ENCODE assay signal across 8 cellular contexts in the genomic region with DNA sequence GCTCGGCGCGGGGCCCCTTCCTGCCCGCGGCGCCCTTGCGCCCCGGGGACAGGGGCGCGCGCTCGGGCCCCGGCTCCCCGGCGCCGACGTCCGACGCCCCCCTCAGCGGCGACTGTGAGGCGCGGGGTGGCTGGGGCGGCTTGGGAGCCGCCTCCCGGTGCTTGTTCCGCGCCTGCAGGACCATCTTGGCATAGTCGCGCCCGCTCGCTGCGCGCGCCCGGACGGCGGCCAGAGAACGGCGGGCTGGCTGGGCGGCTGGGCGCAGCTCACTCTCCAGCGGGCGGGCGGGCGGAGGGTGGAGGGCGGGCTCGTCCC. TPM values are rescaled to one million over a fixed set of nuclear protein-coding genes. Genes with fewer than 3 reads are reported as not detected.
DNase-seq lines count a peak whose midpoint lies in the region; ATAC-seq lines count a peak whose summit lies in the region.

Gene DPY19L1 (minus strand): TSS at position 275 of the 315 bp plus-strand sequence. CDS start 91 bp downstream, at position 184.

- H3K4me3 ChIP-seq in duodenal mucosa (ENCODE audit: low read depth in 1 of 2, low read length in 2 of 2) (peak within 1 kb of the TSS; percentile 82 to 83), muscle layer of duodenum (ENCODE audit: low read depth in 1 of 2, low read length in 2 of 2) (peak within 1 kb of the TSS; percentile 73 to 76)

- H3K27ac ChIP-seq in duodenal mucosa (ENCODE audit: low read depth, low read length) (peak within 1 kb of the TSS; percentile 58), muscle layer of duodenum (ENCODE audit: low read length) (peak within 1 kb of the TSS; percentile 32)

- no peaks in the 10 kb centered on the region for H3K36me3 ChIP-seq in duodenal mucosa (ENCODE audit: control insufficient read depth in 1 of 2, insufficient read depth in 2 of 2, low read length in 2 of 2)
- H3K36me3 ChIP-seq in muscle layer of duodenum (ENCODE audit: control insufficient read depth in 1 of 2, insufficient read depth in 2 of 2, low read length in 2 of 2): no peaks in the 10 kb centered on the region

- H3K9me3 ChIP-seq in duodenal mucosa (ENCODE audit: control insufficient read depth in 1 of 2, low read length in 2 of 2) (no peaks in the 10 kb centered on the region), muscle layer of duodenum (ENCODE audit: control insufficient read depth in 1 of 2, low read length in 2 of 2) (no peaks in the 10 kb centered on the region)

- ATAC-seq in GM21367 (IDR thresholded peaks at IDR 0.05; ENCODE audit: unreplicated experiment): peak; percentile 16

- H3K9ac ChIP-seq in duodenal mucosa (ENCODE audit: low read depth in 1 of 2, low read length in 2 of 2): peak within 1 kb of the TSS; percentile 50 to 79

- DNase-seq in LHCN-M2 (ENCODE audit: low read depth) (no peak), AML-193 (lab: John Stamatoyannopoulos, UW) (no peak), GM19238 (ENCODE audit: insufficient read length, low spot score) (no peak), COR-L47 (lab: John Stamatoyannopoulos, UW) (no peak)
- no peak for DNase-seq in activated CD8-positive, alpha-beta memory T cell treated with anti-CD3 and anti-CD28 coated beads, Interleukin-2, amount 50 U/mL, for 48 hours

- H3K4me1 ChIP-seq in duodenal mucosa (ENCODE audit: control insufficient read depth in 1 of 2, insufficient read depth in 2 of 2, low read length in 2 of 2) (peaks cover 23 to 24% of the 10 kb centered on the region in 2 donors), muscle layer of duodenum (ENCODE audit: control insufficient read depth in 1 of 2, insufficient read depth in 2 of 2, low read length in 2 of 2) (peaks cover 12 to 13% of the 10 kb centered on the region in 2 donors)

- H3K27me3 ChIP-seq in duodenal mucosa (ENCODE audit: control insufficient read depth in 1 of 2, insufficient read depth in 2 of 2, low read length in 2 of 2) (no peaks in the 10 kb centered on the region), muscle layer of duodenum (ENCODE audit: low read depth, low read length) (no peaks in the 10 kb centered on the region)

RNA-seq across cellular contexts. Expression of gene DPY19L1, which starts in this region (rescaled TPM):
- 74.4 and 81.7 TPM in 2 replicates for total RNA-seq in LHCN-M2 (2014; rRNA removed)
- polyA plus RNA-seq in LHCN-M2 (2012): 16.4 TPM
